12 cellular contexts compared by ENCODE assay signal in genomic region chr2:145018502-145018901, GRCh38.
DNase-seq lines count a peak whose midpoint lies in the region; ATAC-seq and TF ChIP-seq lines count a peak whose summit lies in the region.
"Had no signal": no experiment of that assay in that cellular context is flagged by ENCODE, and none has a peak within 500 bp of the region (broad histone marks: within the 10 kb centered on the region; RNA-seq: fewer than 3 reads in every experiment).

No MANE protein-coding gene starts in this region.

- H3K36me3 ChIP-seq in mesenchymal stem cell (ENCODE audit: control insufficient read depth in 1 of 2, insufficient read depth in 2 of 2, low read depth in 1 of 2, low read length in 2 of 2) = no peaks in the 10 kb centered on the region
- H3K36me3 ChIP-seq: BE2C, HAP-1 had no signal

- no peak for ATAC-seq in GM19023 (IDR thresholded peaks at IDR 0.05; ENCODE audit: unreplicated experiment)

- peaks cover 22% of the 10 kb centered on the region for H3K4me1 Mint-ChIP-seq in mesothelial cell of epicardium
- H3K4me1 Mint-ChIP-seq: CD4-positive, alpha-beta memory T cell had no signal

- no peak overlapping the region for H3K27ac Mint-ChIP-seq in mesothelial cell of epicardium
- H3K27ac Mint-ChIP-seq: CD4-positive, alpha-beta memory T cell had no signal

- no peak overlapping the region for H4K8ac ChIP-seq in mesenchymal stem cell (ENCODE audit: low read length)

- DNase-seq in DMS53 (lab: John Stamatoyannopoulos, UW) = peak; percentile 74
- DNase-seq in DMS79 treated with DMSO at 0.1 percent for 48 hours (lab: John Stamatoyannopoulos, UW) = peak; percentile 41
- DNase-seq in NCI-H460 (ENCODE audit: extremely low read depth, low read depth) = peak; percentile 99
- peak; percentile 81 for DNase-seq in mesenchymal stem cell
- DNase-seq in hypothalamus (lab: John Stamatoyannopoulos, UW) = no peak
- no peak for DNase-seq in mesothelial cell of epicardium (ENCODE audit: low spot score in 2 of 2, unreplicated experiment in 2 of 2)
- DNase-seq: BE2C; CD4-positive, alpha-beta memory T cell; GOT3 had no signal

- H3K27ac ChIP-seq in mesenchymal stem cell (ENCODE audit: low read length, poor library complexity, severe bottlenecking) = no peak overlapping the region
- H3K27ac ChIP-seq: C4-2B had no signal

- no peak overlapping the region for H3K14ac ChIP-seq in mesenchymal stem cell (ENCODE audit: low read length in 2 of 2)

- no peak overlapping the region for H3K4me3 ChIP-seq in mesenchymal stem cell (ENCODE audit: insufficient read depth in 1 of 2, low read depth in 1 of 2, low read length in 2 of 2)
- H3K4me3 ChIP-seq: HAP-1 had no signal

- WGBS in mesenchymal stem cell = 0% methylated on average over 3 of the region's 5 CpGs

- no peak overlapping the region for H2AFZ ChIP-seq in mesenchymal stem cell (ENCODE audit: low read depth, low read length)

- H2AK5ac ChIP-seq in mesenchymal stem cell (ENCODE audit: low read length, severe bottlenecking) = no peak overlapping the region

- no peaks in the 10 kb centered on the region for H3K9me3 ChIP-seq in mesenchymal stem cell (ENCODE audit: control insufficient read depth, low read length)
- H3K9me3 ChIP-seq: BE2C, HAP-1 had no signal

- H3K23ac ChIP-seq in mesenchymal stem cell (ENCODE audit: low read length in 2 of 2) = no peak overlapping the region

- H3K18ac ChIP-seq in mesenchymal stem cell (ENCODE audit: low read depth in 1 of 2, low read length in 2 of 2) = no peak overlapping the region

- H4K91ac ChIP-seq in mesenchymal stem cell (ENCODE audit: low read length) = no peak overlapping the region

- H3K36me3 Mint-ChIP-seq in mesothelial cell of epicardium = no peaks in the 10 kb centered on the region
- H3K36me3 Mint-ChIP-seq: CD4-positive, alpha-beta memory T cell had no signal

- no peak overlapping the region for H2BK120ac ChIP-seq in mesenchymal stem cell (ENCODE audit: low read depth, low read length)

- H3K4me3 Mint-ChIP-seq in mesothelial cell of epicardium = no peak overlapping the region
- H3K4me3 Mint-ChIP-seq: CD4-positive, alpha-beta memory T cell had no signal

- no peaks in the 10 kb centered on the region for H3K27me3 ChIP-seq in mesenchymal stem cell (ENCODE audit: control insufficient read depth in 1 of 2, insufficient read depth in 1 of 2, low read length in 2 of 2)
- H3K27me3 ChIP-seq: BE2C had no signal

- H2BK12ac ChIP-seq in mesenchymal stem cell (ENCODE audit: low read length in 2 of 2) = peak overlapping the region in 1 of 2 experiments; percentile 7

- H3K27me3 Mint-ChIP-seq in mesothelial cell of epicardium (ENCODE audit: low read depth) = no peaks in the 10 kb centered on the region
- H3K27me3 Mint-ChIP-seq: CD4-positive, alpha-beta memory T cell had no signal

- H3K4me2 ChIP-seq in mesenchymal stem cell (ENCODE audit: low read length, poor library complexity, severe bottlenecking) = no peak overlapping the region

- H2BK15ac ChIP-seq in mesenchymal stem cell (ENCODE audit: low read depth, poor library complexity, severe bottlenecking) = no peak overlapping the region

- H3K4me1 ChIP-seq in mesenchymal stem cell (ENCODE audit: control insufficient read depth, insufficient read depth, low read depth, low read length) = peaks cover 5% of the 10 kb centered on the region
- H3K4me1 ChIP-seq: BE2C, HAP-1 had no signal

- no peak overlapping the region for H2BK5ac ChIP-seq in mesenchymal stem cell (ENCODE audit: low read depth, low read length, poor library complexity, severe bottlenecking)

- no peak for TF ChIP-seq CTCF in mesothelial cell of epicardium (IDR thresholded peaks at IDR 0.05; ENCODE audit: unreplicated experiment)

- no peak overlapping the region for H3K9ac ChIP-seq in mesenchymal stem cell (ENCODE audit: low read length)

- no peaks in the 10 kb centered on the region for H3K79me1 ChIP-seq in mesenchymal stem cell (replicated peaks; ENCODE audit: low read length, poor library complexity, severe bottlenecking)

- H3K9me3 Mint-ChIP-seq in mesothelial cell of epicardium = no peaks in the 10 kb centered on the region

- no peak overlapping the region for H3K4ac ChIP-seq in mesenchymal stem cell (ENCODE audit: low read depth in 1 of 2, low read length in 2 of 2)

Comparison
In these comparisons a context has a peak if more than half of its experiments do, and no peak if none do; other contexts are left out.
1. DNase-seq: peak in DMS53 (single experiment), DMS79 treated with DMSO at 0.1 percent for 48 hours (single experiment), NCI-H460 (single experiment) and mesenchymal stem cell (single experiment); none in hypothalamus (0 of 51) and mesothelial cell of epicardium (0 of 2).